In the genomic region with DNA sequence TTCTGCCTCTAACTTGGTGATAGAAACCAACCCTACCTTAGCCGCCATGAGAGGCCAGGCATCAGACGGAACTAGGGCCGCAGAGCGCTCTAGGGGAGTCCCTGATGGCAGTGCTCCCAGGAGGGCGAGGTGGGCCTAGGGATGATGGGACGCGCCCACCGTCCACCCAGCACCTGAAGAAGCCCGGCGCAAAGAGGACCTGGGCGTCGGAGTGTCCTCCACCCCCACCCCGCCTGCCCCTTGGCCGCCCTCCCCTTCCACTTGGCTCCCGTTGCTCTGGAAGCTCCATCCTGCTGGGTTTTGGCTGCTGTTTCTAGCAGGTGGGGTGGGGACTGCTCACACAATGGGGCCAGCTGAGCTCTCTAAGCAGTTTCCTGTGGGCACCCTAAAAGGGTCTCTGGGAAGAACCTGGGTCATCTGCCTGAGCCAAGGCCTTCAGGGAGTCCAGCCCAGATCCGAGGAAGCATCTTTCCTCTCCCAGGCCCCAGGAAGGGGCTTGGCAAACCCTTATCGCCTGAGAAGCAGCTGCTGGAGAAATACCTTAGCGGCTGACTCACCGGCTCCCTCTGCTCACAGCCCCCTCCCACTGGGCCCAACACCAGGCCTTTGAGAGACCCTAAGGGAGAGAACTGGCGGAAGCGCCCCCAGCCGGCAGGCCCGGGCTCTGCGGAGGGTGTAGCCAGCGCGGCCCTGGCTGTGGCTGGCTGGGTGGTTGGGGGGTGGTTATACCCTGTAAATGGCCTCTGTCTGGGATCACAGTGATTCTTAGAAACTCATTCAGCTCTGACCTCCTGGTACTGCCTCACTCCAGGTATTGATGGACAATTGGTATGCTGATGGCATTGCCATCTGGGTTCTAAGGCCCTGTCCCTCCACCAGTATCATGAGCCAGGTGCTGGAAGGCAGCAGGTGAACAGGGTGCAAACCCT, we compare ENCODE assay signal across 8 cellular contexts. TPM values are rescaled to one million over a fixed set of nuclear protein-coding genes. Genes with fewer than 3 reads are reported as not detected.
DNase-seq lines count a peak whose midpoint lies in the region; ATAC-seq and TF ChIP-seq lines count a peak whose summit lies in the region.

No MANE protein-coding gene starts in this region.

- H3K27me3 ChIP-seq in A673 (replicated peaks; ENCODE audit: insufficient read depth, low read depth, low read length, poor library complexity) = no peaks in the 10 kb centered on the region
- H3K27me3 ChIP-seq in H9 (ENCODE audit: insufficient read depth, low read length) = no peaks in the 10 kb centered on the region
- no peaks in the 10 kb centered on the region for H3K27me3 ChIP-seq in transverse colon

- intact Hi-C loops in A673 (cut with micrococcal nuclease; ENCODE audit: unreplicated experiment) = loop anchor here (5.0 kb wide), 1 partner anchor 54 kb away; no protein-coding TSS in a partner anchor
- intact Hi-C loops in transverse colon (cut with DNase I; ENCODE audit: low total_unique reads) = no loop called here
- intact Hi-C loops in activated CD4-positive, alpha-beta memory T cell treated with anti-CD3 and anti-CD28 coated beads for 36 hours (cut with micrococcal nuclease) = no loop called here

- H3K36me3 ChIP-seq in A673 (ENCODE audit: insufficient read depth, low read length, poor library complexity, severe bottlenecking) (no peaks in the 10 kb centered on the region), transverse colon (no peaks in the 10 kb centered on the region)

- H3K56ac ChIP-seq in H9 (ENCODE audit: insufficient read length, low read depth, low read length) = no peak overlapping the region

- WGBS in H9 (ENCODE audit: extremely low coverage, insufficient read length, low lambda C conversion rate) = no CpG with 5 or more reads among the region's 26 CpGs
- WGBS in transverse colon (ENCODE audit: low coverage in 1 of 2), 2 donors = 56% methylated on average over 26 of the region's 26 CpGs; no CpG with 5 or more reads in 1 of the 2 donors

- H3K36me3 Mint-ChIP-seq in H9 (ENCODE audit: insufficient read depth in 1 of 3, low read depth in 3 of 3) = peaks cover 0 to 4% (median 0%) of the 10 kb centered on the region in 3 experiments; a peak in 1 of 7 replicates
- no peaks in the 10 kb centered on the region for H3K36me3 Mint-ChIP-seq in activated naive CD8-positive, alpha-beta T cell treated with anti-CD3 and anti-CD28 coated beads for 36 hours
- H3K36me3 Mint-ChIP-seq in activated CD4-positive, alpha-beta memory T cell treated with anti-CD3 and anti-CD28 coated beads for 36 hours = no peaks in the 10 kb centered on the region

- no peak for TF ChIP-seq POLR2A in transverse colon (IDR thresholded peaks at IDR 0.05)

- H3K4me3 Mint-ChIP-seq in H9 = peak overlapping the region; percentile 75 to 88; a peak in 4 of 5 replicates
- H3K4me3 Mint-ChIP-seq in activated naive CD8-positive, alpha-beta T cell treated with anti-CD3 and anti-CD28 coated beads for 36 hours = peak overlapping the region; percentile 77
- H3K4me3 Mint-ChIP-seq in activated CD4-positive, alpha-beta memory T cell treated with anti-CD3 and anti-CD28 coated beads for 36 hours = no peak overlapping the region

- no peak overlapping the region for H2BK120ac ChIP-seq in H9 (ENCODE audit: low read depth, low read length, poor library complexity, severe bottlenecking)

- H3K4me3 ChIP-seq in A673 (ENCODE audit: low read depth, low read length, poor library complexity, severe bottlenecking) (no peak overlapping the region), iPS-11a (ENCODE audit: low read depth, low read length) (peak overlapping the region; percentile 13), transverse colon (peak overlapping the region in 1 of 4 donors; percentile 55)

- no peaks in the 10 kb centered on the region for H3K79me1 ChIP-seq in H9 (ENCODE audit: insufficient read depth, low read depth, low read length, poor library complexity, severe bottlenecking)

- H2BK15ac ChIP-seq in H9 (ENCODE audit: low read depth, low read length) = no peak overlapping the region

- no peaks in the 10 kb centered on the region for H3K9me3 ChIP-seq in A673 (ENCODE audit: low read depth, low read length, poor library complexity, severe bottlenecking)
- no peaks in the 10 kb centered on the region for H3K9me3 ChIP-seq in H9 (ENCODE audit: control insufficient read depth, low read depth, low read length)
- H3K9me3 ChIP-seq in transverse colon = no peaks in the 10 kb centered on the region

- TF ChIP-seq CTCF in A673 (conservative IDR thresholded peaks at IDR 0.05; ENCODE audit: low read depth, low read length) (peak; percentile 61), H9 (conservative IDR thresholded peaks at IDR 0.05) (peak; percentile 91), transverse colon (IDR thresholded peaks at IDR 0.05) (peak in 2 of 5 experiments; percentile 6 to 18)

- peak; percentile 70 for DNase-seq in A673 (ENCODE audit: low spot score)
- DNase-seq in H9 = peak; percentile 97
- DNase-seq in activated naive CD8-positive, alpha-beta T cell treated with anti-CD3 and anti-CD28 coated beads for 36 hours = no peak
- no peak for DNase-seq in transverse colon
- no peak for DNase-seq in activated CD4-positive, alpha-beta memory T cell treated with anti-CD3 and anti-CD28 coated beads for 36 hours
- DNase-seq in KG1 (lab: John Stamatoyannopoulos, UW) = no peak

- H3K4me1 Mint-ChIP-seq in H9 = peaks cover 19 to 36% of the 10 kb centered on the region in 2 experiments
- peaks cover 8% of the 10 kb centered on the region for H3K4me1 Mint-ChIP-seq in activated naive CD8-positive, alpha-beta T cell treated with anti-CD3 and anti-CD28 coated beads for 36 hours
- H3K4me1 Mint-ChIP-seq in activated CD4-positive, alpha-beta memory T cell treated with anti-CD3 and anti-CD28 coated beads for 36 hours (ENCODE audit: low read depth) = peaks cover 7% of the 10 kb centered on the region

- no peak overlapping the region for H4K91ac ChIP-seq in H9 (ENCODE audit: insufficient read length, low read depth, low read length)

- no peak overlapping the region for H2BK5ac ChIP-seq in H9 (ENCODE audit: insufficient read length, low read length)

- H4K8ac ChIP-seq in H9 (replicated peaks; ENCODE audit: insufficient read length, low read depth, low read length) = no peak overlapping the region

- no peak overlapping the region for H2AK5ac ChIP-seq in H9 (ENCODE audit: insufficient read length, low read length)

- no peak overlapping the region for H3T11ph ChIP-seq in H9 (ENCODE audit: low read length)

- no peak overlapping the region for H4K5ac ChIP-seq in H9 (ENCODE audit: insufficient read length, low read depth, low read length)

- no peaks in the 10 kb centered on the region for H3K9me3 Mint-ChIP-seq in H9
- H3K9me3 Mint-ChIP-seq in activated naive CD8-positive, alpha-beta T cell treated with anti-CD3 and anti-CD28 coated beads for 36 hours = no peaks in the 10 kb centered on the region
- no peaks in the 10 kb centered on the region for H3K9me3 Mint-ChIP-seq in activated CD4-positive, alpha-beta memory T cell treated with anti-CD3 and anti-CD28 coated beads for 36 hours

- no peaks in the 10 kb centered on the region for H4K20me1 ChIP-seq in H9 (ENCODE audit: control insufficient read depth, insufficient read depth, insufficient read length)

- H2AFZ ChIP-seq in H9 (ENCODE audit: low read length) = no peak overlapping the region

- H3K79me2 ChIP-seq in H9 (ENCODE audit: insufficient read depth, low read length) = no peaks in the 10 kb centered on the region

- BruUV-seq in A673 (replicated peaks; lab: Mats Ljungman, UMichigan) = no TSS peak

- peak overlapping the region; percentile 53 for H3K18ac ChIP-seq in H9 (ENCODE audit: insufficient read length, low read depth, low read length)

- ATAC-seq in GM18517 (IDR thresholded peaks at IDR 0.05; ENCODE audit: unreplicated experiment) = no peak

- H3K4ac ChIP-seq in H9 (ENCODE audit: low read depth, low read length) = no peak overlapping the region

- peak overlapping the region; percentile 77 to 91 (median 91); a peak in 4 of 7 replicates for H3K27ac Mint-ChIP-seq in H9
- H3K27ac Mint-ChIP-seq in activated naive CD8-positive, alpha-beta T cell treated with anti-CD3 and anti-CD28 coated beads for 36 hours = no peak overlapping the region
- H3K27ac Mint-ChIP-seq in activated CD4-positive, alpha-beta memory T cell treated with anti-CD3 and anti-CD28 coated beads for 36 hours = no peak overlapping the region

- H2BK20ac ChIP-seq in H9 (ENCODE audit: low read depth, low read length, poor library complexity, severe bottlenecking) = no peak overlapping the region

- in situ Hi-C loops in transverse colon (cut with MboI; ENCODE audit: low pct_ligation_motif_present in 1 of 4, low pct_unique_long_range_greater_than_20kb in 1 of 4, low sequenced_read_pairs in 3 of 4) = no loop called here

- H3K23ac ChIP-seq in H9 (ENCODE audit: insufficient read length, low read depth, low read length) = no peak overlapping the region

- H3K23me2 ChIP-seq in H9 (ENCODE audit: insufficient read length, low read depth, low read length, poor library complexity, severe bottlenecking) = peaks cover 15% of the 10 kb centered on the region

- POLR2A ChIA-PET in A673 (lab: Charles Lee; ENCODE audit: low non-redundant PET) = no interaction called here
- POLR2A ChIA-PET in activated CD4-positive, alpha-beta memory T cell treated with anti-CD3 and anti-CD28 coated beads for 36 hours (lab: Charles Lee) = interaction anchor here (0.5 to 1.8 kb wide), 3 partner anchors 54 to 345 kb away, joined by 3 to 6 read pairs (median 4); no protein-coding TSS in a partner anchor

- CTCF ChIA-PET in A673 (lab: Charles Lee) = interaction anchor here (0.6 to 1.9 kb wide), 6 partner anchors 10 to 424 kb away, joined by 3 to 10 read pairs (median 4); no protein-coding TSS in a partner anchor
- CTCF ChIA-PET in activated CD4-positive, alpha-beta memory T cell treated with anti-CD3 and anti-CD28 coated beads for 36 hours (lab: Charles Lee) = interaction anchor here (0.6 to 3.4 kb wide), 8 partner anchors 9 to 84 kb away, joined by 3 to 33 read pairs (median 3); no protein-coding TSS in a partner anchor

- H3K4me2 ChIP-seq in H9 (ENCODE audit: insufficient read depth, insufficient read length, low read length) = peak overlapping the region; percentile 68

- no peak for TF ChIP-seq EP300 in transverse colon (IDR thresholded peaks at IDR 0.05; ENCODE audit: low read depth)

- H3K9ac ChIP-seq in H9 (ENCODE audit: extremely low read depth, insufficient read length, low read length) = no peak overlapping the region

- no peaks in the 10 kb centered on the region; the same call in 1 of the 2 replicates for H3K27me3 Mint-ChIP-seq in H9 (ENCODE audit: low read depth)
- H3K27me3 Mint-ChIP-seq in activated naive CD8-positive, alpha-beta T cell treated with anti-CD3 and anti-CD28 coated beads for 36 hours = peaks cover 12% of the 10 kb centered on the region
- H3K27me3 Mint-ChIP-seq in activated CD4-positive, alpha-beta memory T cell treated with anti-CD3 and anti-CD28 coated beads for 36 hours = peaks cover 15% of the 10 kb centered on the region

- H3K27ac ChIP-seq in A673 (ENCODE audit: low read depth, low read length, poor library complexity, severe bottlenecking) = no peak overlapping the region
- no peak overlapping the region for H3K27ac ChIP-seq in H9 (ENCODE audit: insufficient read length, low read depth, low read length)
- H3K27ac ChIP-seq in transverse colon = peak overlapping the region; percentile 55 to 74 (median 60)

- H3K4me1 ChIP-seq in A673 (ENCODE audit: insufficient read depth, low read length, poor library complexity, severe bottlenecking) = peaks cover 20% of the 10 kb centered on the region
- H3K4me1 ChIP-seq in H9 (ENCODE audit: insufficient read depth, low read length) = peaks cover 11% of the 10 kb centered on the region
- H3K4me1 ChIP-seq in transverse colon = peaks cover 6 to 37% (median 27%) of the 10 kb centered on the region in 4 donors

- peak overlapping the region; percentile 50 for H3K14ac ChIP-seq in H9 (ENCODE audit: insufficient read depth, low read length)

- no peak overlapping the region for H2BK12ac ChIP-seq in H9 (ENCODE audit: insufficient read length, low read depth, low read length)

RNA-seq across cellular contexts. Expression of a gene that starts 19.3 kb away (rescaled TPM):
- 3.5 and 10.7 TPM in 2 replicates for total RNA-seq in A673 (2021)
- total RNA-seq in H9 (2021) = 2.6 and 3.3 TPM in 2 replicates
- under 1 TPM in 1 of 2 experiments, not detected in 1; 0.12 TPM for total RNA-seq in activated naive CD8-positive, alpha-beta T cell treated with anti-CD3 and anti-CD28 coated beads for 36 hours
- total RNA-seq in transverse colon = 10 to 100 TPM; 35.8 to 50.7 (median 41.6) TPM
- total RNA-seq in activated CD4-positive, alpha-beta memory T cell treated with anti-CD3 and anti-CD28 coated beads for 36 hours = not detected

RNA-seq across cellular contexts. Expression of a gene that starts 50.5 kb away (rescaled TPM):
- 139 and 145 TPM in 2 replicates for total RNA-seq in A673 (2021)
- total RNA-seq in H9 (2021) = 68.8 and 68.9 TPM in 2 replicates
- total RNA-seq in activated naive CD8-positive, alpha-beta T cell treated with anti-CD3 and anti-CD28 coated beads for 36 hours = 100 to 1,000 TPM in 1 of 2 experiments, 10 to 100 TPM in 1; 100.0 to 101 TPM
- total RNA-seq in transverse colon = 100 to 1,000 TPM in 1 of 4 donors, 10 to 100 TPM in 3; 56.4 to 105 (median 67.7) TPM
- 10 to 100 TPM; 85.3 to 88.7 TPM for total RNA-seq in activated CD4-positive, alpha-beta memory T cell treated with anti-CD3 and anti-CD28 coated beads for 36 hours

Comparison
In these comparisons a context has a peak if more than half of its experiments do, and no peak if none do; other contexts are left out.
1. DNase-seq: peak in A673 (single experiment) and H9 (single experiment); none in activated naive CD8-positive, alpha-beta T cell treated with anti-CD3 and anti-CD28 coated beads for 36 hours (single experiment), transverse colon (single experiment), activated CD4-positive, alpha-beta memory T cell treated with anti-CD3 and anti-CD28 coated beads for 36 hours (single experiment) and KG1 (single experiment).
2. H3K27ac ChIP-seq: peak in transverse colon (4 of 4); none in A673 (single experiment) and H9 (single experiment).
3. H3K27ac Mint-ChIP-seq: peak in H9 (3 of 3); none in activated naive CD8-positive, alpha-beta T cell treated with anti-CD3 and anti-CD28 coated beads for 36 hours (single experiment) and activated CD4-positive, alpha-beta memory T cell treated with anti-CD3 and anti-CD28 coated beads for 36 hours (single experiment).